In the genomic region with DNA sequence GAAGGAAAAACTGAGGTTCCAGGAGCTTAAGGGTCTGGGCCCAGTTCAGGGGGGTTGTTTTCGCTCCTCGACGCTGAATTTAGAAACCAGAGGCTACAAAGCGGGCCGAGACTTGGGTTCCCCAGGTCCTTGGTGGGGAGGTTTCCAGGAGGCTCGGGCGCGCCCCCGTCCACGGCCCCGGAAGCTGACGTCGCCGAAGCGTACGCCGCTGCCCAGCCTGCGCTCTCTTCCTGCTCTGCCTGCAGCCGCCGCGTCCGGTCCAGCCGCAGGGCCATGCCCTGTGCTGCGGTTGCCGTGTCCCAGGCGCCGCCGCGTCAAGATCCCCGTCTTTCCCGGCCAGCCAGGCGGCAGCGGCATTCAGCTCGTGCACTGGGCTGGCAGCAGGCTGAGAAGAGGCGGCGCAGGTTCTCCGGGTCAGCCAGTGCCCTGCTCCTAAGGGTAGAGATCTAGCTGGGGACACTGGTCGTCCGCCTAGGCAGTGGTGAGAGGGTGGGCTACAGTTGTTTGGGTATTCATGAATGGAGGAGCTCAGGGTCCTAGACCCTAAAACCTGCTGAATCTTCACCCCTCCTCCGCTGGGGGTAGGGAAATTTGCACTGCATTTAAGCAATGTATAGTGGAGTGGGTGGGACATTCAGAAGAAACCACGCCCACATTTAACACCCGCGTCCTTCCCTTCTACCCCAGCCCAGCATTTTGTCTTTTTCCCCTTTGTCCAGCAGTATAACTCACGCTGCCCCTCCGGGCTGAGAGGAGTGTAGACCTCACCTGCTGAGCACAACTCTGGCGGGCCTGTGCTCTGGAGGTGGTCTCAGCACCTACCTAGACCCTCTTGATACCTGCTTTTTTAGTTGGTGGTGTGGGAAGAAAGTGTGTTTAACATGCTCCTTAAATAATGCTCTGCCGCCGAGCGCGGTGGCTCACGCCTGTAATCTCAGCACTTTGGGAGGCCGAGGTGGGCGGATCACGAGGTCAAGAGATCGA, we compare ENCODE assay signal across 8 cellular contexts. TPM values are rescaled to one million over a fixed set of nuclear protein-coding genes. Genes with fewer than 3 reads are reported as not detected.
DNase-seq lines count a peak whose midpoint lies in the region; ATAC-seq and TF ChIP-seq lines count a peak whose summit lies in the region.

No MANE protein-coding gene starts in this region.

- peak overlapping the region; percentile 66 to 99 (median 95) for H3K9ac ChIP-seq in subcutaneous abdominal adipose tissue (ENCODE audit: low read length in 5 of 5)

- DNase-seq in COR-L47 (lab: John Stamatoyannopoulos, UW) (peak; percentile 47), SJSA1 (ENCODE audit: low read depth in 1 of 2, low spot score in 2 of 2) (peak; percentile 80 to 82), germinal center (ENCODE audit: low spot score) (peak; percentile 77)
- peak; percentile 88 for DNase-seq in activated naive CD4-positive, alpha-beta T cell treated with anti-CD3 and anti-CD28 coated beads, Interleukin-2, amount 10 ng/mL, durations not matched to agents 7 days and 5 days

- no peaks in the 10 kb centered on the region for H3K9me3 Mint-ChIP-seq in IgD-negative memory B cell
- H3K9me3 Mint-ChIP-seq in activated naive CD4-positive, alpha-beta T cell treated with anti-CD3 and anti-CD28 coated beads, Interleukin-2, amount 10 ng/mL, durations not matched to agents 7 days and 5 days: no peaks in the 10 kb centered on the region

- H3K4me3 ChIP-seq in SJSA1 (peak overlapping the region; percentile 76), neutrophil (ENCODE audit: low read depth in 1 of 2, low read length in 1 of 2) (peak overlapping the region; percentile 84 to 99), subcutaneous abdominal adipose tissue (ENCODE audit: low read depth in 1 of 5, low read length in 5 of 5) (peak overlapping the region; percentile 61 to 99 (median 95))

- no peaks in the 10 kb centered on the region for H3K27me3 ChIP-seq in SJSA1 (replicated peaks)
- no peaks in the 10 kb centered on the region for H3K27me3 ChIP-seq in neutrophil
- H3K27me3 ChIP-seq in subcutaneous abdominal adipose tissue (ENCODE audit: control insufficient read depth in 5 of 5, insufficient read depth in 4 of 5, low read length in 5 of 5): no peaks in the 10 kb centered on the region

- peak overlapping the region; percentile 98 to 99 (median 99) for H3K27ac Mint-ChIP-seq in IgD-negative memory B cell
- H3K27ac Mint-ChIP-seq in activated naive CD4-positive, alpha-beta T cell treated with anti-CD3 and anti-CD28 coated beads, Interleukin-2, amount 10 ng/mL, durations not matched to agents 7 days and 5 days: peak overlapping the region; percentile 100

- TF ChIP-seq CTCF in neutrophil (IDR thresholded peaks at IDR 0.05): no peak

- H3K4me3 Mint-ChIP-seq in IgD-negative memory B cell: peak overlapping the region; percentile 96 to 99 (median 98)
- peak overlapping the region; percentile 99 for H3K4me3 Mint-ChIP-seq in activated naive CD4-positive, alpha-beta T cell treated with anti-CD3 and anti-CD28 coated beads, Interleukin-2, amount 10 ng/mL, durations not matched to agents 7 days and 5 days

- peaks cover 37 to 45% (median 42%) of the 10 kb centered on the region in 3 donors for H3K4me1 Mint-ChIP-seq in IgD-negative memory B cell
- peaks cover 44% of the 10 kb centered on the region for H3K4me1 Mint-ChIP-seq in activated naive CD4-positive, alpha-beta T cell treated with anti-CD3 and anti-CD28 coated beads, Interleukin-2, amount 10 ng/mL, durations not matched to agents 7 days and 5 days

- peaks cover 17% of the 10 kb centered on the region for H3K36me3 ChIP-seq in SJSA1
- no peaks in the 10 kb centered on the region for H3K36me3 ChIP-seq in neutrophil
- H3K36me3 ChIP-seq in subcutaneous abdominal adipose tissue (ENCODE audit: control insufficient read depth in 5 of 5, insufficient read depth in 5 of 5, low read length in 5 of 5): peaks cover 0 to 3% (median 0%) of the 10 kb centered on the region in 5 donors

- no peaks in the 10 kb centered on the region for H3K27me3 Mint-ChIP-seq in IgD-negative memory B cell
- peaks cover 7% of the 10 kb centered on the region for H3K27me3 Mint-ChIP-seq in activated naive CD4-positive, alpha-beta T cell treated with anti-CD3 and anti-CD28 coated beads, Interleukin-2, amount 10 ng/mL, durations not matched to agents 7 days and 5 days

- ATAC-seq in GM21423 (IDR thresholded peaks at IDR 0.05; ENCODE audit: unreplicated experiment): peak; percentile 59

- peaks cover 33% of the 10 kb centered on the region for H3K4me1 ChIP-seq in SJSA1 (replicated peaks)
- H3K4me1 ChIP-seq in neutrophil (ENCODE audit: control insufficient read depth in 1 of 2, insufficient read depth in 1 of 2, low read depth in 1 of 2, low read length in 1 of 2): peaks cover 23 to 26% of the 10 kb centered on the region in 2 experiments
- peaks cover 8 to 40% (median 37%) of the 10 kb centered on the region in 5 donors for H3K4me1 ChIP-seq in subcutaneous abdominal adipose tissue (ENCODE audit: control insufficient read depth in 5 of 5, insufficient read depth in 5 of 5, low read length in 5 of 5)

- no peaks in the 10 kb centered on the region for H3K9me3 ChIP-seq in SJSA1 (replicated peaks)
- no peaks in the 10 kb centered on the region for H3K9me3 ChIP-seq in neutrophil
- no peaks in the 10 kb centered on the region for H3K9me3 ChIP-seq in subcutaneous abdominal adipose tissue (ENCODE audit: control insufficient read depth in 5 of 5, low read length in 5 of 5)

- H3K27ac ChIP-seq in SJSA1 (peak overlapping the region; percentile 79), neutrophil (peak overlapping the region; percentile 94), subcutaneous abdominal adipose tissue (ENCODE audit: low read depth, low read length) (peak overlapping the region; percentile 99)

- CTCF ChIA-PET in activated naive CD4-positive, alpha-beta T cell treated with anti-CD3 and anti-CD28 coated beads, Interleukin-2, amount 10 ng/mL, durations not matched to agents 7 days and 5 days (lab: Charles Lee): interaction anchor here (0.6 kb wide), 1 partner anchor 24 kb away, joined by 3 read pairs; no protein-coding TSS in a partner anchor

- H3K36me3 Mint-ChIP-seq in IgD-negative memory B cell: peaks cover 2% of the 10 kb centered on the region
- H3K36me3 Mint-ChIP-seq in activated naive CD4-positive, alpha-beta T cell treated with anti-CD3 and anti-CD28 coated beads, Interleukin-2, amount 10 ng/mL, durations not matched to agents 7 days and 5 days: peaks cover 24% of the 10 kb centered on the region

RNA-seq across cellular contexts. Expression of a gene that starts 1.1 kb away (rescaled TPM):
- 70.6 TPM for polyA plus RNA-seq in IgD-negative memory B cell
- 27.2 and 56.4 TPM in 2 replicates for total RNA-seq in SJSA1 (2014; rRNA removed; shearing (Covaris generic))

RNA-seq across cellular contexts. Expression of a gene that starts 50.9 kb away (rescaled TPM):
- polyA plus RNA-seq in IgD-negative memory B cell: not detected
- not detected in 2 replicates for total RNA-seq in SJSA1 (2014; rRNA removed; shearing (Covaris generic))

RNA-seq across cellular contexts. Expression of a gene that starts 53.3 kb away (rescaled TPM):
- not detected for polyA plus RNA-seq in IgD-negative memory B cell
- not detected in 2 replicates for total RNA-seq in SJSA1 (2014; rRNA removed; shearing (Covaris generic))

Comparison
In these comparisons a context has a peak if more than half of its experiments do, and no peak if none do; other contexts are left out.
1. Peak in every context shown above with its lines: DNase-seq, ATAC-seq, H3K4me3 ChIP-seq and H3K27ac ChIP-seq.